In the genomic region with DNA sequence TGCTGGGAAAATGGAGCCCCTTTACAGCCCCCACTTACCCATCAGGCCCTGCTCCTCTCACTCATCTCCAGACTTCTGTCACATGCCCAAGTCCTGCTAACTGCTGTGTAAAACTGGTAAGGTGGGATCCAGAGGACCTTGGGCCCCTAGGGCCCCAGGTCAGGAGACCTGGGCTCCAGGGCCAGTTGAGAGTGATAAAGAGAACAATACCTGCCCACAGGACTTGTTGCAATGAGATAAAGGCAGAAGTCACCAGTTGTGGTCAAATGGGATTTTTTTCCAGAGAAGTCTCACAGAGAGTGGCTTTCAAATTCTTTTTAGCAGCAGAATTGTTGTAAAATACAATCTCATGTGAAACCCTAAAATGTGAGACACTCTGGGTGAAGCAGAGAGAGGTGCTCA, we compare ENCODE assay signal across 3 cellular contexts.
TF ChIP-seq lines count a peak whose summit lies in the region.

No MANE protein-coding gene starts in this region.

TF ChIP-seq in liver, 16 proteins besides CTCF, POLR2A, EP300 and RAD21:
- no peak for TF ChIP-seq HNF4G (IDR thresholded peaks at IDR 0.05)
- TF ChIP-seq MAX (IDR thresholded peaks at IDR 0.05), result no peak
- TF ChIP-seq EGR1 (IDR thresholded peaks at IDR 0.05; ENCODE audit: low read depth in 2 of 2), result no peak
- no peak for TF ChIP-seq SP1 (IDR thresholded peaks at IDR 0.05)
- TF ChIP-seq, protein P1, sequence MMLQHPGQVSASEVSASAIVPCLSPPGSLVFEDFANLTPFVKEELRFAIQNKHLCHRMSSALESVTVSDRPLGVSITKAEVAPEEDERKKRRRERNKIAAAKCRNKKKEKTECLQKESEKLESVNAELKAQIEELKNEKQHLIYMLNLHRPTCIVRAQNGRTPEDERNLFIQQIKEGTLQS (IDR thresholded peaks at IDR 0.05), result no peak
- TF ChIP-seq, protein P2, sequence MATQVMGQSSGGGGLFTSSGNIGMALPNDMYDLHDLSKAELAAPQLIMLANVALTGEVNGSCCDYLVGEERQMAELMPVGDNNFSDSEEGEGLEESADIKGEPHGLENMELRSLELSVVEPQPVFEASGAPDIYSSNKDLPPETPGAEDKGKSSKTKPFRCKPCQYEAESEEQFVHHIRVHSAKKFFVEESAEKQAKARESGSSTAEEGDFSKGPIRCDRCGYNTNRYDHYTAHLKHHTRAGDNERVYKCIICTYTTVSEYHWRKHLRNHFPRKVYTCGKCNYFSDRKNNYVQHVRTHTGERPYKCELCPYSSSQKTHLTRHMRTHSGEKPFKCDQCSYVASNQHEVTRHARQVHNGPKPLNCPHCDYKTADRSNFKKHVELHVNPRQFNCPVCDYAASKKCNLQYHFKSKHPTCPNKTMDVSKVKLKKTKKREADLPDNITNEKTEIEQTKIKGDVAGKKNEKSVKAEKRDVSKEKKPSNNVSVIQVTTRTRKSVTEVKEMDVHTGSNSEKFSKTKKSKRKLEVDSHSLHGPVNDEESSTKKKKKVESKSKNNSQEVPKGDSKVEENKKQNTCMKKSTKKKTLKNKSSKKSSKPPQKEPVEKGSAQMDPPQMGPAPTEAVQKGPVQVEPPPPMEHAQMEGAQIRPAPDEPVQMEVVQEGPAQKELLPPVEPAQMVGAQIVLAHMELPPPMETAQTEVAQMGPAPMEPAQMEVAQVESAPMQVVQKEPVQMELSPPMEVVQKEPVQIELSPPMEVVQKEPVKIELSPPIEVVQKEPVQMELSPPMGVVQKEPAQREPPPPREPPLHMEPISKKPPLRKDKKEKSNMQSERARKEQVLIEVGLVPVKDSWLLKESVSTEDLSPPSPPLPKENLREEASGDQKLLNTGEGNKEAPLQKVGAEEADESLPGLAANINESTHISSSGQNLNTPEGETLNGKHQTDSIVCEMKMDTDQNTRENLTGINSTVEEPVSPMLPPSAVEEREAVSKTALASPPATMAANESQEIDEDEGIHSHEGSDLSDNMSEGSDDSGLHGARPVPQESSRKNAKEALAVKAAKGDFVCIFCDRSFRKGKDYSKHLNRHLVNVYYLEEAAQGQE (IDR thresholded peaks at IDR 0.05), result no peak
- no peak for TF ChIP-seq FOXA2 (IDR thresholded peaks at IDR 0.05)
- no peak for TF ChIP-seq JUND (IDR thresholded peaks at IDR 0.05)

TF ChIP-seq in HepG2, 621 proteins besides CTCF, POLR2A, EP300 and RAD21:
- no peak for TF ChIP-seq DNMT3B (CRISPR knock-in tag; conservative IDR thresholded peaks at IDR 0.05)
- TF ChIP-seq IRF1 (CRISPR knock-in tag; IDR thresholded peaks at IDR 0.05; ENCODE audit: low read depth), result no peak
- no peak for TF ChIP-seq ZNF253 (CRISPR knock-in tag; IDR thresholded peaks at IDR 0.05; ENCODE audit: borderline replicate concordance)
- TF ChIP-seq ZNF629 (CRISPR knock-in tag; conservative IDR thresholded peaks at IDR 0.05), result no peak
- no peak for TF ChIP-seq MED13 (CRISPR knock-in tag; IDR thresholded peaks at IDR 0.05)
- no peak for TF ChIP-seq ZNF773 (CRISPR knock-in tag; IDR thresholded peaks at IDR 0.05; ENCODE audit: borderline replicate concordance)
- TF ChIP-seq ZNF235 (CRISPR knock-in tag; IDR thresholded peaks at IDR 0.05; ENCODE audit: borderline replicate concordance), result no peak

TF ChIP-seq in K562, 482 proteins besides CTCF, POLR2A, EP300 and RAD21 (continues in another document):
- TF ChIP-seq KLF6 (CRISPR knock-in tag; IDR thresholded peaks at IDR 0.05; ENCODE audit: borderline replicate concordance), result 0 out of 2 replicates have a peak, but pooled peaks have one; percentile 46
- no peak; the same call in 1 of the 2 replicates for TF ChIP-seq SMARCE1 (IDR thresholded peaks at IDR 0.05)
- peak; percentile 25; the same call in 1 of the 2 replicates for TF ChIP-seq ZFX (CRISPR knock-in tag; IDR thresholded peaks at IDR 0.05)
- TF ChIP-seq ARID4B (CRISPR knock-in tag; IDR thresholded peaks at IDR 0.05), result no peak
- no peak for TF ChIP-seq NR4A1 (CRISPR knock-in tag; IDR thresholded peaks at IDR 0.05)
- TF ChIP-seq NR4A1 (tag; IDR thresholded peaks at IDR 0.05), result peak; percentile 31; the same call in 1 of the 2 replicates
- 0 out of 4 replicates have a peak, but pooled peaks of 1 of the 2 experiments have one; percentile 36 for TF ChIP-seq SRF (CRISPR knock-in tag; IDR thresholded peaks at IDR 0.05)
- TF ChIP-seq KLF16 (IDR thresholded peaks at IDR 0.05), result peak; percentile 51; the same call in 1 of the 2 replicates
- peak; percentile 20; the same call in 1 of the 2 replicates for TF ChIP-seq SP1 (CRISPR knock-in tag; IDR thresholded peaks at IDR 0.05)
- TF ChIP-seq, protein P3, sequence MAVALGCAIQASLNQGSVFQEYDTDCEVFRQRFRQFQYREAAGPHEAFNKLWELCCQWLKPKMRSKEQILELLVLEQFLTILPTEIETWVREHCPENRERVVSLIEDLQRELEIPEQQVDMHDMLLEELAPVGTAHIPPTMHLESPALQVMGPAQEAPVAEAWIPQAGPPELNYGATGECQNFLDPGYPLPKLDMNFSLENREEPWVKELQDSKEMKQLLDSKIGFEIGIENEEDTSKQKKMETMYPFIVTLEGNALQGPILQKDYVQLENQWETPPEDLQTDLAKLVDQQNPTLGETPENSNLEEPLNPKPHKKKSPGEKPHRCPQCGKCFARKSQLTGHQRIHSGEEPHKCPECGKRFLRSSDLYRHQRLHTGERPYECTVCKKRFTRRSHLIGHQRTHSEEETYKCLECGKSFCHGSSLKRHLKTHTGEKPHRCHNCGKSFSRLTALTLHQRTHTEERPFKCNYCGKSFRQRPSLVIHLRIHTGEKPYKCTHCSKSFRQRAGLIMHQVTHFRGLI (CRISPR knock-in tag; IDR thresholded peaks at IDR 0.05), result peak; percentile 39; the same call in 1 of the 2 replicates
- TF ChIP-seq ZZZ3 (IDR thresholded peaks at IDR 0.05), result no peak
- peak; percentile 52; the same call in 1 of the 2 replicates for TF ChIP-seq STAT5A (IDR thresholded peaks at IDR 0.05; ENCODE audit: borderline replicate concordance, low read length)
- no peak for TF ChIP-seq ZNF586 (CRISPR knock-in tag; conservative IDR thresholded peaks at IDR 0.05)
- peak; percentile 12; the same call in 1 of the 2 replicates for TF ChIP-seq ZNF23 (CRISPR knock-in tag; IDR thresholded peaks at IDR 0.05)
- peak; percentile 71 for TF ChIP-seq BHLHE40 (IDR thresholded peaks at IDR 0.05; ENCODE audit: low read length)
- TF ChIP-seq LARP7 (IDR thresholded peaks at IDR 0.05), result no peak
- no peak for TF ChIP-seq ZFPM2 (CRISPR knock-in tag; IDR thresholded peaks at IDR 0.05)
- TF ChIP-seq POU5F1 (IDR thresholded peaks at IDR 0.05; ENCODE audit: borderline replicate concordance, low read depth, low read length, partially characterized antibody), result no peak
- TF ChIP-seq RAD51 (IDR thresholded peaks at IDR 0.05; ENCODE audit: borderline replicate concordance, low read depth), result peak; percentile 30; the same call in 1 of the 2 replicates
- 0 out of 2 replicates have a peak, but pooled peaks have one; percentile 4 for TF ChIP-seq MTA1 (IDR thresholded peaks at IDR 0.05; ENCODE audit: borderline replicate concordance)
- TF ChIP-seq CBX5 (IDR thresholded peaks at IDR 0.05; ENCODE audit: borderline replicate concordance, low read depth), result no peak
- peak; percentile 58 to 68; a peak in 3 of 4 replicates for TF ChIP-seq KDM1A (IDR thresholded peaks at IDR 0.05)
- TF ChIP-seq MTA2 (IDR thresholded peaks at IDR 0.05; ENCODE audit: low read depth), result peak; percentile 26; the same call in 1 of the 2 replicates
- TF ChIP-seq E2F6 (IDR thresholded peaks at IDR 0.05; ENCODE audit: borderline replicate concordance in 1 of 2, extremely low read depth in 1 of 2, insufficient read depth in 1 of 2, insufficient read length in 1 of 2, low read depth in 1 of 2, low read length in 1 of 2, poor library complexity in 1 of 2, severe bottlenecking in 1 of 2), result peak in 1 of 2 experiments; percentile 5
- TF ChIP-seq, protein P4, sequence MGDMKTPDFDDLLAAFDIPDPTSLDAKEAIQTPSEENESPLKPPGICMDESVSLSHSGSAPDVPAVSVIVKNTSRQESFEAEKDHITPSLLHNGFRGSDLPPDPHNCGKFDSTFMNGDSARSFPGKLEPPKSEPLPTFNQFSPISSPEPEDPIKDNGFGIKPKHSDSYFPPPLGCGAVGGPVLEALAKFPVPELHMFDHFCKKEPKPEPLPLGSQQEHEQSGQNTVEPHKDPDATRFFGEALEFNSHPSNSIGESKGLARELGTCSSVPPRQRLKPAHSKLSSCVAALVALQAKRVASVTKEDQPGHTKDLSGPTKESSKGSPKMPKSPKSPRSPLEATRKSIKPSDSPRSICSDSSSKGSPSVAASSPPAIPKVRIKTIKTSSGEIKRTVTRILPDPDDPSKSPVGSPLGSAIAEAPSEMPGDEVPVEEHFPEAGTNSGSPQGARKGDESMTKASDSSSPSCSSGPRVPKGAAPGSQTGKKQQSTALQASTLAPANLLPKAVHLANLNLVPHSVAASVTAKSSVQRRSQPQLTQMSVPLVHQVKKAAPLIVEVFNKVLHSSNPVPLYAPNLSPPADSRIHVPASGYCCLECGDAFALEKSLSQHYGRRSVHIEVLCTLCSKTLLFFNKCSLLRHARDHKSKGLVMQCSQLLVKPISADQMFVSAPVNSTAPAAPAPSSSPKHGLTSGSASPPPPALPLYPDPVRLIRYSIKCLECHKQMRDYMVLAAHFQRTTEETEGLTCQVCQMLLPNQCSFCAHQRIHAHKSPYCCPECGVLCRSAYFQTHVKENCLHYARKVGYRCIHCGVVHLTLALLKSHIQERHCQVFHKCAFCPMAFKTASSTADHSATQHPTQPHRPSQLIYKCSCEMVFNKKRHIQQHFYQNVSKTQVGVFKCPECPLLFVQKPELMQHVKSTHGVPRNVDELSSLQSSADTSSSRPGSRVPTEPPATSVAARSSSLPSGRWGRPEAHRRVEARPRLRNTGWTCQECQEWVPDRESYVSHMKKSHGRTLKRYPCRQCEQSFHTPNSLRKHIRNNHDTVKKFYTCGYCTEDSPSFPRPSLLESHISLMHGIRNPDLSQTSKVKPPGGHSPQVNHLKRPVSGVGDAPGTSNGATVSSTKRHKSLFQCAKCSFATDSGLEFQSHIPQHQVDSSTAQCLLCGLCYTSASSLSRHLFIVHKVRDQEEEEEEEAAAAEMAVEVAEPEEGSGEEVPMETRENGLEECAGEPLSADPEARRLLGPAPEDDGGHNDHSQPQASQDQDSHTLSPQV (IDR thresholded peaks at IDR 0.05), result peak; percentile 42
- TF ChIP-seq NFIC (IDR thresholded peaks at IDR 0.05), result peak; percentile 4; the same call in 1 of the 2 replicates
- TF ChIP-seq ZNF766 (CRISPR knock-in tag; conservative IDR thresholded peaks at IDR 0.05), result peak; percentile 77; the same call in 1 of the 2 replicates
- TF ChIP-seq, protein P5, sequence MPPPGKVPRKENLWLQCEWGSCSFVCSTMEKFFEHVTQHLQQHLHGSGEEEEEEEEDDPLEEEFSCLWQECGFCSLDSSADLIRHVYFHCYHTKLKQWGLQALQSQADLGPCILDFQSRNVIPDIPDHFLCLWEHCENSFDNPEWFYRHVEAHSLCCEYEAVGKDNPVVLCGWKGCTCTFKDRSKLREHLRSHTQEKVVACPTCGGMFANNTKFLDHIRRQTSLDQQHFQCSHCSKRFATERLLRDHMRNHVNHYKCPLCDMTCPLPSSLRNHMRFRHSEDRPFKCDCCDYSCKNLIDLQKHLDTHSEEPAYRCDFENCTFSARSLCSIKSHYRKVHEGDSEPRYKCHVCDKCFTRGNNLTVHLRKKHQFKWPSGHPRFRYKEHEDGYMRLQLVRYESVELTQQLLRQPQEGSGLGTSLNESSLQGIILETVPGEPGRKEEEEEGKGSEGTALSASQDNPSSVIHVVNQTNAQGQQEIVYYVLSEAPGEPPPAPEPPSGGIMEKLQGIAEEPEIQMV (tag; conservative IDR thresholded peaks at IDR 0.05; ENCODE audit: low read depth), result no peak
- no peak for TF ChIP-seq SRSF7 (optimal IDR thresholded peaks at IDR 0.05; ENCODE audit: low read depth, low read length)
- TF ChIP-seq ATF1 (CRISPR knock-in tag; IDR thresholded peaks at IDR 0.05), result no peak
- TF ChIP-seq ATF1 (tag; IDR thresholded peaks at IDR 0.05), result no peak
- TF ChIP-seq, protein P6, sequence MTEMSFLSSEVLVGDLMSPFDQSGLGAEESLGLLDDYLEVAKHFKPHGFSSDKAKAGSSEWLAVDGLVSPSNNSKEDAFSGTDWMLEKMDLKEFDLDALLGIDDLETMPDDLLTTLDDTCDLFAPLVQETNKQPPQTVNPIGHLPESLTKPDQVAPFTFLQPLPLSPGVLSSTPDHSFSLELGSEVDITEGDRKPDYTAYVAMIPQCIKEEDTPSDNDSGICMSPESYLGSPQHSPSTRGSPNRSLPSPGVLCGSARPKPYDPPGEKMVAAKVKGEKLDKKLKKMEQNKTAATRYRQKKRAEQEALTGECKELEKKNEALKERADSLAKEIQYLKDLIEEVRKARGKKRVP (CRISPR knock-in tag; IDR thresholded peaks at IDR 0.05), result peak; percentile 32; the same call in 1 of the 2 replicates
- peak; percentile 67; the same call in 1 of the 2 replicates for TF ChIP-seq GATAD2B (IDR thresholded peaks at IDR 0.05; ENCODE audit: borderline replicate concordance)
